14 cellular contexts compared by ENCODE assay signal in genomic region chr12:31950088-31950487, GRCh38.
"Had no signal": no experiment of that assay in that cellular context is flagged by ENCODE, and none has a peak within 500 bp of the region (broad histone marks: within the 10 kb centered on the region; RNA-seq: fewer than 3 reads in every experiment).

No MANE protein-coding gene starts in this region.

- H3K27me3 Mint-ChIP-seq: activated naive CD4-positive, alpha-beta T cell treated with anti-CD3 and anti-CD28 coated beads, Interleukin-2, amount 10 ng/mL, durations not matched to agents 7 days and 5 days; T-helper 17 cell had no signal

- H3K36me3 Mint-ChIP-seq: stimulated activated effector memory CD8-positive, alpha-beta T cell treated with anti-CD3 and anti-CD28 coated beads, Interleukin-12 subunit alpha, Interleukin-12 subunit beta, amount 100 ng/mL, for 72 hours had no signal

- H3K27me3 ChIP-seq: esophagus muscularis mucosa, hepatocyte, tibial nerve had no signal

- H3K9me3 ChIP-seq: esophagus muscularis mucosa had no signal

- H3K9me3 Mint-ChIP-seq: stimulated activated effector memory CD8-positive, alpha-beta T cell treated with anti-CD3 and anti-CD28 coated beads, Interleukin-12 subunit alpha, Interleukin-12 subunit beta, amount 100 ng/mL, for 72 hours had no signal

- H3K27ac ChIP-seq: esophagus muscularis mucosa, left ventricle myocardium inferior, tibial nerve had no signal

- H3K4me1 ChIP-seq: esophagus muscularis mucosa, left ventricle myocardium inferior, tibial nerve had no signal

- H3K4me3 Mint-ChIP-seq: activated naive CD4-positive, alpha-beta T cell treated with anti-CD3 and anti-CD28 coated beads, Interleukin-2, amount 10 ng/mL, durations not matched to agents 7 days and 5 days; natural killer cell; stimulated activated effector memory CD8-positive, alpha-beta T cell treated with anti-CD3 and anti-CD28 coated beads, Interleukin-12 subunit alpha, Interleukin-12 subunit beta, amount 100 ng/mL, for 72 hours; T-helper 17 cell had no signal

- ATAC-seq: natural killer cell; stimulated activated effector memory CD8-positive, alpha-beta T cell treated with anti-CD3 and anti-CD28 coated beads, Interleukin-12 subunit alpha, Interleukin-12 subunit beta, amount 100 ng/mL, for 72 hours; T-helper 17 cell had no signal

- H3K27ac Mint-ChIP-seq: activated naive CD4-positive, alpha-beta T cell treated with anti-CD3 and anti-CD28 coated beads, Interleukin-2, amount 10 ng/mL, durations not matched to agents 7 days and 5 days had no signal

- H3K36me3 ChIP-seq: esophagus muscularis mucosa had no signal

- H3K4me3 ChIP-seq: esophagus muscularis mucosa, hepatocyte, left ventricle myocardium inferior, tibial nerve had no signal

- DNase-seq: activated CD4-positive, alpha-beta T cell treated with anti-CD3 and anti-CD28 coated beads for 48 hours; activated CD8-positive, alpha-beta memory T cell treated with anti-CD3 and anti-CD28 coated beads for 24 hours; activated naive CD4-positive, alpha-beta T cell treated with anti-CD3 and anti-CD28 coated beads, Interleukin-2, amount 10 ng/mL, durations not matched to agents 7 days and 5 days; kidney; left ventricle myocardium inferior; natural killer cell; nucleus accumbens; posterior cingulate gyrus; retina; T-helper 17 cell had no signal
